In the genomic region with DNA sequence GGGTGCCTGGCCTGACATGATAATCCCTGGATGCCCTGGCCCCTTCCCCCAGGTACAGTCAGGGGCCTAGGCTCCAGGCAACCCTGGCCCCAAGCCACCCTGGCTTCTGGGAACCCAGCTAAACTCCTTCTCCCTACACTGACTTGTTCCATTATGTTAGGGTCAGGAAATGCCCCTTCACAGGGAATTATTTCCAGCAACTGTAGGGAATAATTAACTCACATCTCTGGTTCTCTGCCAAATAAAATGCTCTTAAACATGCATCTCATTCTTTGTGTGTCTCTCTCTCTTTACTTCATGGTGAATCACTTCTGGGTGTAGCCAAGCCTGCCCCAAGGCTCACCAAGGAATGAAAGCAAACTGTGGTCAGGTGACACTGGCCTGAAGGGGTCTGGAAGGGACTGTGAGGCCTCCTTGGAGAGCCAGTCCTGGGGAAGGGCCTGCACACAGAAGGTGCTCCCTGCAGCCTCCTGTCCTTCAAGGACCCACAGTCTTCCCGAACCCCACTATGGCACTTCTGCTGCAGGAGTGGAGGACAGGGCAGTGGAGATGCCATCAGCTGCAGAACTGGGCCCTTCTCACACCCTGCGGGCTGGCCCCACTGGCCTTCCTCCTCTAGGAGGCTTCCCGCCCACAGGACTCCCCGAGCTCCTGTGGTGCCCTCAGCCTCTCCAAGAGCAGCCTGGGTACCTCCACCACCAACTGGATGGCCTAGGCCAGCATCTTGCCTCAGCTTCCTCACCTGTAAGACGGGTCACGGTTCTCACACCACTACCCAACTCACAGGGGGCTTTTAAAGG, we compare ENCODE assay signal across 8 cellular contexts. TPM values are rescaled to one million over a fixed set of nuclear protein-coding genes. Genes with fewer than 3 reads are reported as not detected.
DNase-seq lines count a peak whose midpoint lies in the region; ATAC-seq and TF ChIP-seq lines count a peak whose summit lies in the region.

No MANE protein-coding gene starts in this region.

- H3K27me3 ChIP-seq in CD8-positive, alpha-beta memory T cell (ENCODE audit: insufficient read depth, low read length, poor library complexity, severe bottlenecking): no peaks in the 10 kb centered on the region

- peaks cover 0 to 75% (median 12%) of the 10 kb centered on the region in 3 donors for H3K36me3 Mint-ChIP-seq in CD8-positive, alpha-beta memory T cell

- DNase-seq in DMS53 (lab: John Stamatoyannopoulos, UW) (peak; percentile 74), NCI-H460 (ENCODE audit: extremely low read depth, low read depth) (peak; percentile 61), epidermal melanocyte (ENCODE audit: insufficient read length, low spot score) (peak; percentile 85), omental fat pad (ENCODE audit: low spot score) (no peak), HEK293T (ENCODE audit: extremely low spot score) (no peak)
- no peak for DNase-seq in stimulated activated CD4-positive, alpha-beta T cell treated with anti-CD3 and anti-CD28 coated beads, Interleukin-12 subunit alpha, Interleukin-12 subunit beta, amount 100 ng/mL, for 4 hours
- no peak for DNase-seq in activated CD4-positive, alpha-beta T cell treated with anti-CD3 and anti-CD28 coated beads for 48 hours
- no peak for DNase-seq in CD8-positive, alpha-beta memory T cell

- no peak for TF ChIP-seq CTCF in omental fat pad (IDR thresholded peaks at IDR 0.05)

- H3K4me1 ChIP-seq in CD8-positive, alpha-beta memory T cell (ENCODE audit: insufficient read depth, low read length): no peaks in the 10 kb centered on the region

- H3K4me1 Mint-ChIP-seq in CD8-positive, alpha-beta memory T cell: peaks cover 1 to 2% (median 2%) of the 10 kb centered on the region in 3 donors

- H3K36me3 ChIP-seq in CD8-positive, alpha-beta memory T cell (ENCODE audit: insufficient read depth, low read length): peaks cover 28% of the 10 kb centered on the region

- no peaks in the 10 kb centered on the region for H3K9me3 ChIP-seq in CD8-positive, alpha-beta memory T cell (ENCODE audit: low read length)

- CTCF ChIA-PET in HEK293T (lab: Yijun Ruan, JAX): no interaction called here
- CTCF ChIA-PET in CD8-positive, alpha-beta memory T cell (lab: Charles Lee): interaction anchor here (1.4 kb wide), 1 partner anchor 10 kb away, joined by 4 read pairs; no protein-coding TSS in a partner anchor

- H3K4me3 ChIP-seq in CD8-positive, alpha-beta memory T cell (ENCODE audit: low read length): no peak overlapping the region

- no peak overlapping the region for H3K27ac Mint-ChIP-seq in CD8-positive, alpha-beta memory T cell

- no peaks in the 10 kb centered on the region for H3K9me3 Mint-ChIP-seq in CD8-positive, alpha-beta memory T cell

- POLR2A ChIA-PET in HEK293T (lab: Yijun Ruan, JAX): no interaction called here
- POLR2A ChIA-PET in CD8-positive, alpha-beta memory T cell (lab: Charles Lee): no interaction called here

- H3K27ac ChIP-seq in CD8-positive, alpha-beta memory T cell (ENCODE audit: low read depth, low read length): no peak overlapping the region

- H3K4me3 Mint-ChIP-seq in CD8-positive, alpha-beta memory T cell: no peak overlapping the region

- H3K27me3 Mint-ChIP-seq in CD8-positive, alpha-beta memory T cell: no peaks in the 10 kb centered on the region

- peak; percentile 46 for ATAC-seq in omental fat pad (ENCODE audit: low FRiP score)

TF ChIP-seq in HEK293T, 16 proteins besides CTCF, POLR2A, EP300 and RAD21:
- TF ChIP-seq SUZ12 (IDR thresholded peaks at IDR 0.05) (no peak), SP1 (IDR thresholded peaks at IDR 0.05) (no peak), NFRKB (IDR thresholded peaks at IDR 0.05) (no peak), TARDBP (IDR thresholded peaks at IDR 0.05) (no peak)

RNA-seq across cellular contexts. Expression of gene TKT, which starts 17.6 kb away (rescaled TPM):
- 984 and 1,070 TPM in 2 replicates for total RNA-seq in NCI-H460 (2014; rRNA removed; shearing (Covaris generic))
- 1,049 and 1,258 TPM in 2 replicates for polyA plus RNA-seq in NCI-H460 (2014; cell fraction: nucleus; rRNA removed)
- 100 to 1,000 TPM; 187 to 325 (median 254) TPM for total RNA-seq in omental fat pad
- total RNA-seq in CD8-positive, alpha-beta memory T cell: 100 to 1,000 TPM; 173 to 182 TPM
- 59.3 TPM for polyA plus RNA-seq in CD8-positive, alpha-beta memory T cell

Comparison
In these comparisons a context has a peak if more than half of its experiments do, and no peak if none do; other contexts are left out.
1. DNase-seq: peak in DMS53 (single experiment), NCI-H460 (single experiment) and epidermal melanocyte (single experiment); none in omental fat pad (single experiment), HEK293T (single experiment), stimulated activated CD4-positive, alpha-beta T cell treated with anti-CD3 and anti-CD28 coated beads, Interleukin-12 subunit alpha, Interleukin-12 subunit beta, amount 100 ng/mL, for 4 hours (single experiment), activated CD4-positive, alpha-beta T cell treated with anti-CD3 and anti-CD28 coated beads for 48 hours (single experiment) and CD8-positive, alpha-beta memory T cell (0 of 5).